ENCODE assay signal across 8 cellular contexts in genomic region chr7:100546868-100547800, GRCh38. TPM values are rescaled to one million over a fixed set of nuclear protein-coding genes. Genes with fewer than 3 reads are reported as not detected.
DNase-seq lines count a peak whose midpoint lies in the region; ATAC-seq, FAIRE-seq and TF ChIP-seq lines count a peak whose summit lies in the region.

No MANE protein-coding gene starts in this region.

- intact Hi-C loops in prostate gland (cut with DNase I) = no loop called here

- peaks cover 73 to 78% of the 10 kb centered on the region in 2 donors for H3K4me1 Mint-ChIP-seq in effector memory CD8-positive, alpha-beta T cell (ENCODE audit: low read depth in 2 of 2)

- 28% methylated on average over 10 of the region's 10 CpGs for WGBS in prostate gland

- H3K9me3 Mint-ChIP-seq in effector memory CD8-positive, alpha-beta T cell = no peaks in the 10 kb centered on the region

- peak overlapping the region; percentile 34 for H3K4me2 ChIP-seq in DOHH2 (ENCODE audit: low read length)

- no peaks in the 10 kb centered on the region for H3K9me2 ChIP-seq in DOHH2 (replicated peaks; ENCODE audit: control insufficient read depth, low read length)

- H3K27me3 ChIP-seq in DOHH2 (ENCODE audit: control insufficient read depth, low read length) (no peaks in the 10 kb centered on the region), prostate gland (replicated peaks; ENCODE audit: insufficient read depth) (no peaks in the 10 kb centered on the region)

- H3K4me3 ChIP-seq in DOHH2 (ENCODE audit: low read length) (peak overlapping the region; percentile 15), prostate gland (no peak overlapping the region)

- TF ChIP-seq POLR2A in prostate gland (IDR thresholded peaks at IDR 0.05) (no peak), GM12892 (IDR thresholded peaks at IDR 0.05; ENCODE audit: low read depth, low read length) (no peak)

- FAIRE-seq in GM12892 (lab: Jason Lieb, UNC) = no peak

- H4K20me1 ChIP-seq in DOHH2 (ENCODE audit: control insufficient read depth, insufficient read depth, low read depth, low read length) = no peaks in the 10 kb centered on the region

- DNase-seq in NCI-H2227 treated with DMSO at 0.1 percent for 48 hours (lab: John Stamatoyannopoulos, UW) (peak; percentile 92), prostate gland (ENCODE audit: low spot score) (no peak), GM12892 (ENCODE audit: insufficient read length) (no peak), NCI-H510A treated with DMSO at 0.1 percent for 48 hours (lab: John Stamatoyannopoulos, UW) (no peak)
- DNase-seq in effector memory CD8-positive, alpha-beta T cell = no peak

- H3K4me3 Mint-ChIP-seq in effector memory CD8-positive, alpha-beta T cell = peak overlapping the region; percentile 91 to 92

- H3K27me3 Mint-ChIP-seq in effector memory CD8-positive, alpha-beta T cell = no peaks in the 10 kb centered on the region

- H3K79me2 ChIP-seq in DOHH2 (ENCODE audit: control insufficient read depth, low read length) = peaks cover 48% of the 10 kb centered on the region

- H3F3A ChIP-seq in DOHH2 (ENCODE audit: control insufficient read depth, insufficient read depth) = peaks cover 19% of the 10 kb centered on the region

- H3K4me1 ChIP-seq in DOHH2 (ENCODE audit: control insufficient read depth, low read length) (peaks cover 83% of the 10 kb centered on the region), prostate gland (replicated peaks) (peaks cover 44% of the 10 kb centered on the region)

- H3K27ac Mint-ChIP-seq in effector memory CD8-positive, alpha-beta T cell = peak overlapping the region; percentile 93 to 95

- no peak for TF ChIP-seq CTCF in DOHH2 (IDR thresholded peaks at IDR 0.05; ENCODE audit: low read depth, low read length, poor library complexity, severe bottlenecking)
- no peak for TF ChIP-seq CTCF in prostate gland (IDR thresholded peaks at IDR 0.05)

- H3K9me3 ChIP-seq in DOHH2 (ENCODE audit: control insufficient read depth, insufficient read depth, low read length) (no peaks in the 10 kb centered on the region), prostate gland (no peaks in the 10 kb centered on the region)

- H3K36me3 ChIP-seq in DOHH2 (ENCODE audit: control insufficient read depth, low read length) (peaks cover 14% of the 10 kb centered on the region), prostate gland (no peaks in the 10 kb centered on the region)

- peak; percentile 2 for ATAC-seq in effector memory CD8-positive, alpha-beta T cell (replicated peaks)
- ATAC-seq in GM18907 (IDR thresholded peaks at IDR 0.05; ENCODE audit: unreplicated experiment) (no peak), GM18511 (IDR thresholded peaks at IDR 0.05; ENCODE audit: unreplicated experiment) (no peak)

- H3K36me3 Mint-ChIP-seq in effector memory CD8-positive, alpha-beta T cell (ENCODE audit: insufficient read depth) = peaks cover 29% of the 10 kb centered on the region

- H3K27ac ChIP-seq in DOHH2 (ENCODE audit: low read depth, low read length) (peak overlapping the region; percentile 28), prostate gland (peak overlapping the region; percentile 93 to 94)

RNA-seq across cellular contexts. Expression of gene AGFG2, which starts 8.1 kb away (rescaled TPM):
- 10 to 100 TPM; 33.0 to 94.9 TPM for total RNA-seq in prostate gland
- 12.4 TPM for polyA plus RNA-seq in GM12892 (2012; ENCODE audit: missing spikeins)

RNA-seq across cellular contexts. Expression of gene SAP25, which starts 26.6 kb away (rescaled TPM):
- 10 to 100 TPM in 1 of 2 donors, 1 to 10 TPM in 1; 2.5 to 19.5 TPM for total RNA-seq in prostate gland
- polyA plus RNA-seq in GM12892 (2012; ENCODE audit: missing spikeins) = 1.4 TPM

RNA-seq across cellular contexts. Expression of gene LRCH4, which starts 38.8 kb away (rescaled TPM):
- 100 to 1,000 TPM in 1 of 2 donors, 10 to 100 TPM in 1; 66.8 to 202 TPM for total RNA-seq in prostate gland
- 13.7 TPM for polyA plus RNA-seq in GM12892 (2012; ENCODE audit: missing spikeins)

RNA-seq across cellular contexts. Expression of gene FBXO24, which starts 39.0 kb away (rescaled TPM):
- 1 to 10 TPM; 2.3 to 9.7 TPM for total RNA-seq in prostate gland
- polyA plus RNA-seq in GM12892 (2012; ENCODE audit: missing spikeins) = 0.23 TPM

RNA-seq across cellular contexts. Expression of gene PCOLCE, which starts 55.0 kb away (rescaled TPM):
- 10 to 100 TPM; 11.8 to 49.5 TPM for total RNA-seq in prostate gland
- 0.70 TPM for polyA plus RNA-seq in GM12892 (2012; ENCODE audit: missing spikeins)
